Comparison of ENCODE assay signal across 1 cellular context in genomic region chr12:10226086-10226485, GRCh38.
TF ChIP-seq lines count a peak whose summit lies in the region.

No MANE protein-coding gene starts in this region.

TF ChIP-seq in GM23338, 12 proteins besides CTCF, POLR2A, EP300 and RAD21 (continued from another document):
- no peak for TF ChIP-seq REST (IDR thresholded peaks at IDR 0.05; ENCODE audit: unreplicated experiment)
TF ChIP-seq in GM23338: peak in this region for 0.
